In genomic region chr7:41762641-41763040, GRCh38 we compare ENCODE assay signal across 18 cellular contexts. TPM values are rescaled to one million over a fixed set of nuclear protein-coding genes. Genes with fewer than 3 reads are reported as not detected.
A peak's percentile ranks its signal among the peaks of the same experiment; 100 is the strongest.
DNase-seq lines count a peak whose midpoint lies in the region; ATAC-seq and TF ChIP-seq lines count a peak whose summit lies in the region.
"Had no signal": no experiment of that assay in that cellular context is flagged by ENCODE, and none has a peak within 500 bp of the region (broad histone marks: within the 10 kb centered on the region; RNA-seq: fewer than 3 reads in every experiment).

No MANE protein-coding gene starts in this region.

- H3K9me3 ChIP-seq in iPS-20b (ENCODE audit: insufficient read depth, low read depth, low read length), result peaks cover 20% of the 10 kb centered on the region
- H3K9me3 ChIP-seq in neural progenitor cell (ENCODE audit: low read depth), result peaks cover 8% of the 10 kb centered on the region
- H3K9me3 ChIP-seq: BE2C had no signal

- H3K4me1 Mint-ChIP-seq in type B pancreatic cell (ENCODE audit: unreplicated experiment) (no peaks in the 10 kb centered on the region), neural progenitor cell (no peaks in the 10 kb centered on the region)
- H3K4me1 Mint-ChIP-seq: CD14-positive monocyte; CD4-positive, alpha-beta memory T cell; CD4-positive, CD25-positive, alpha-beta regulatory T cell; CD8-positive, alpha-beta memory T cell had no signal

- ATAC-seq in GM19455 (IDR thresholded peaks at IDR 0.05; ENCODE audit: unreplicated experiment), result no peak

- no peaks in the 10 kb centered on the region for H3F3A ChIP-seq in neural progenitor cell (ENCODE audit: low read depth)

- H3K4me1 ChIP-seq in iPS-20b (ENCODE audit: insufficient read depth, low read length), result peaks cover 8% of the 10 kb centered on the region; the same call in 1 of the 2 replicates
- no peaks in the 10 kb centered on the region for H3K4me1 ChIP-seq in neural progenitor cell
- H3K4me1 ChIP-seq: BE2C, BLaER1, Caco-2 had no signal

- DNase-seq in type B pancreatic cell (ENCODE audit: extremely low spot score, unreplicated experiment), result no peak
- DNase-seq in superior temporal gyrus (ENCODE audit: extremely low spot score), result no peak
- DNase-seq in neural progenitor cell (ENCODE audit: low spot score), result no peak
- DNase-seq: 8988T; ACHN; BE2C; C1 segment of cervical spinal cord; Caco-2; Calu3; CD4-positive, alpha-beta memory T cell; CD4-positive, CD25-positive, alpha-beta regulatory T cell; CD8-positive, alpha-beta memory T cell; DMS79 treated with DMSO at 0.1 percent for 48 hours; GF-D8 had no signal

- H3K36me3 Mint-ChIP-seq in type B pancreatic cell (no peaks in the 10 kb centered on the region), neural progenitor cell (no peaks in the 10 kb centered on the region)
- H3K36me3 Mint-ChIP-seq: CD4-positive, alpha-beta memory T cell; CD4-positive, CD25-positive, alpha-beta regulatory T cell; CD8-positive, alpha-beta memory T cell had no signal

- H4K20me1 ChIP-seq in neural progenitor cell (ENCODE audit: low read depth), result no peaks in the 10 kb centered on the region
- H4K20me1 ChIP-seq: BLaER1 had no signal

- H3K27me3 Mint-ChIP-seq in type B pancreatic cell, result no peaks in the 10 kb centered on the region
- H3K27me3 Mint-ChIP-seq in neural progenitor cell (ENCODE audit: insufficient read depth, low read depth), result no peaks in the 10 kb centered on the region
- H3K27me3 Mint-ChIP-seq: CD4-positive, alpha-beta memory T cell; CD4-positive, CD25-positive, alpha-beta regulatory T cell; CD8-positive, alpha-beta memory T cell had no signal

- TF ChIP-seq CTCF in type B pancreatic cell (conservative IDR thresholded peaks at IDR 0.05) (no peak), neural progenitor cell (IDR thresholded peaks at IDR 0.05) (no peak)

- peaks cover 22% of the 10 kb centered on the region for H3K9me3 Mint-ChIP-seq in type B pancreatic cell
- H3K9me3 Mint-ChIP-seq in neural progenitor cell, result peaks cover 14% of the 10 kb centered on the region

- H3K79me2 ChIP-seq in neural progenitor cell (ENCODE audit: low read depth), result no peaks in the 10 kb centered on the region

- no peaks in the 10 kb centered on the region for H3K36me3 ChIP-seq in iPS-20b (ENCODE audit: insufficient read depth, low read depth, low read length)
- no peaks in the 10 kb centered on the region for H3K36me3 ChIP-seq in neural progenitor cell
- H3K36me3 ChIP-seq: BE2C, BLaER1 had no signal

- no peak overlapping the region for H3K4me2 ChIP-seq in neural progenitor cell
- H3K4me2 ChIP-seq: BLaER1 had no signal

- 0 out of 2 replicates have a peak overlapping the region, but pooled peaks have one; percentile 4 for H3K4me3 ChIP-seq in iPS-20b (ENCODE audit: low read length)
- no peak overlapping the region for H3K4me3 ChIP-seq in neural progenitor cell
- H3K4me3 ChIP-seq: BLaER1 had no signal

- H2AFZ ChIP-seq in neural progenitor cell (replicated peaks), result no peak overlapping the region

- H3K9ac ChIP-seq in iPS-20b (ENCODE audit: low read depth, low read length) (no peak overlapping the region), neural progenitor cell (no peak overlapping the region)
- H3K9ac ChIP-seq: BLaER1 had no signal

- no peaks in the 10 kb centered on the region for H3K27me3 ChIP-seq in iPS-20b (ENCODE audit: insufficient read depth, low read length)
- no peaks in the 10 kb centered on the region for H3K27me3 ChIP-seq in neural progenitor cell
- H3K27me3 ChIP-seq: BE2C, BLaER1 had no signal

- H3K27ac ChIP-seq in iPS-20b (ENCODE audit: low read length) (no peak overlapping the region), neural progenitor cell (no peak overlapping the region)
- H3K27ac ChIP-seq: BLaER1 had no signal

- H3K27ac Mint-ChIP-seq in type B pancreatic cell, result no peak overlapping the region
- H3K27ac Mint-ChIP-seq in neural progenitor cell, result no peak overlapping the region
- H3K27ac Mint-ChIP-seq: CD14-positive monocyte; CD4-positive, alpha-beta memory T cell; CD4-positive, CD25-positive, alpha-beta regulatory T cell; CD8-positive, alpha-beta memory T cell had no signal

- H3K4me3 Mint-ChIP-seq in type B pancreatic cell, result peak overlapping the region; percentile 39
- H3K4me3 Mint-ChIP-seq in neural progenitor cell, result no peak overlapping the region
- H3K4me3 Mint-ChIP-seq: CD14-positive monocyte; CD4-positive, alpha-beta memory T cell; CD4-positive, CD25-positive, alpha-beta regulatory T cell; CD8-positive, alpha-beta memory T cell had no signal

RNA-seq across cellular contexts. Expression of gene INHBA, which starts 59.8 kb away (rescaled TPM):
- total RNA-seq in type B pancreatic cell (ENCODE audit: low replicate concordance) (19.9 and 29.3 TPM in 2 replicates), neural progenitor cell (ENCODE audit: low replicate concordance) (0.09 TPM in 1 of 2 replicates, not detected in the other)
- total RNA-seq: CD4-positive, CD25-positive, alpha-beta regulatory T cell; CD8-positive, alpha-beta memory T cell had no signal

Comparison
In these comparisons a context has a peak if more than half of its experiments do, and no peak if none do; other contexts are left out.
1. RNA of gene INHBA, which starts 59.8 kb away (total RNA-seq): 19.9 to 29.3 TPM in type B pancreatic cell; 0.09 TPM in neural progenitor cell; every median in the first group is over 10 times any median in the second.